8 cellular contexts compared by ENCODE assay signal in the genomic region with DNA sequence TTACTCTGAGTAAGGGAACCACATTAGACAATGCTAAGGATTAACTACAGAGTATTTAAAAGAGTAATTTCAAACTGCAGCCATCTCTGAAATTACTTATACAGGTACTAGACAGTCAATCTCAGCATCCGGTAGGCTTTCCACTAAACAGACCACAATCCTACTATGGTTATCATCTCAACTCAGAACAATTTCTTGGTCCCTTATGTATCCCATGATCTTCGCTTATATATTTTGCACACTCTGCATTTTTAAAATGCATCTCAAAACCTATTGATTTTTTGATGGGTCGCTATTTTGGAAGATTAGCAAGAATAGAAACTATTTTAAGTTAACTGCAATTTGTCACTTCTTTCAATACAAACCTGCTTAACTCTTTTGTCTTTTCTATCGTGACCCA. TPM values are rescaled to one million over a fixed set of nuclear protein-coding genes. Genes with fewer than 3 reads are reported as not detected.
DNase-seq lines count a peak whose midpoint lies in the region; ATAC-seq and TF ChIP-seq lines count a peak whose summit lies in the region.

No MANE protein-coding gene starts in this region.

- peak overlapping the region; percentile 84; the same call in 1 of the 2 replicates for H3K4me3 ChIP-seq in iPS-18c (ENCODE audit: insufficient read depth, low read depth, low read length)
- peak overlapping the region; percentile 93 for H3K4me3 ChIP-seq in suprapubic skin

- TF ChIP-seq EP300 in suprapubic skin (IDR thresholded peaks at IDR 0.05) = no peak

- H3K9me3 Mint-ChIP-seq in activated CD4-positive, alpha-beta T cell treated with anti-CD3 and anti-CD28 coated beads, Interleukin-2, amount 10 ng/mL, durations not matched to agents 24 days and 14 days = no peaks in the 10 kb centered on the region
- H3K9me3 Mint-ChIP-seq in activated CD4-positive, alpha-beta memory T cell treated with anti-CD3 and anti-CD28 coated beads for 36 hours = no peaks in the 10 kb centered on the region

- ATAC-seq in GM21619 (IDR thresholded peaks at IDR 0.05; ENCODE audit: unreplicated experiment) = no peak

- CTCF ChIA-PET in activated CD4-positive, alpha-beta memory T cell treated with anti-CD3 and anti-CD28 coated beads for 36 hours (lab: Charles Lee) = interaction anchor here (0.7 to 1.4 kb wide), 3 partner anchors 11 to 99 kb away, joined by 3 to 4 read pairs (median 3); no protein-coding TSS in a partner anchor

- WGBS in suprapubic skin = 24% methylated on average over 4 of the region's 4 CpGs

- H3K27me3 Mint-ChIP-seq in activated CD4-positive, alpha-beta T cell treated with anti-CD3 and anti-CD28 coated beads, Interleukin-2, amount 10 ng/mL, durations not matched to agents 24 days and 14 days = peaks cover 1% of the 10 kb centered on the region
- no peaks in the 10 kb centered on the region for H3K27me3 Mint-ChIP-seq in activated CD4-positive, alpha-beta memory T cell treated with anti-CD3 and anti-CD28 coated beads for 36 hours

- H3K36me3 Mint-ChIP-seq in activated CD4-positive, alpha-beta T cell treated with anti-CD3 and anti-CD28 coated beads, Interleukin-2, amount 10 ng/mL, durations not matched to agents 24 days and 14 days (ENCODE audit: low read depth) = peaks cover 14% of the 10 kb centered on the region
- peaks cover 14% of the 10 kb centered on the region for H3K36me3 Mint-ChIP-seq in activated CD4-positive, alpha-beta memory T cell treated with anti-CD3 and anti-CD28 coated beads for 36 hours

- no peaks in the 10 kb centered on the region for H3K27me3 ChIP-seq in suprapubic skin

- TF ChIP-seq CTCF in suprapubic skin (IDR thresholded peaks at IDR 0.05) = no peak

- no peak for DNase-seq in activated CD4-positive, alpha-beta T cell treated with anti-CD3 and anti-CD28 coated beads, Interleukin-2, amount 10 ng/mL, durations not matched to agents 24 days and 14 days
- DNase-seq in activated CD4-positive, alpha-beta T cell treated with anti-CD3 and anti-CD28 coated beads for 1 hour = no peak
- no peak for DNase-seq in activated CD4-positive, alpha-beta memory T cell treated with anti-CD3 and anti-CD28 coated beads for 36 hours
- DNase-seq in suprapubic skin (ENCODE audit: low spot score in 2 of 2) (no peak), NCI-H1694 (lab: John Stamatoyannopoulos, UW) (no peak), hippocampal formation (lab: John Stamatoyannopoulos, UW) (no peak)

- POLR2A ChIA-PET in activated CD4-positive, alpha-beta memory T cell treated with anti-CD3 and anti-CD28 coated beads for 36 hours (lab: Charles Lee) = no interaction called here

- peaks cover 52% of the 10 kb centered on the region for H3K4me1 Mint-ChIP-seq in activated CD4-positive, alpha-beta T cell treated with anti-CD3 and anti-CD28 coated beads, Interleukin-2, amount 10 ng/mL, durations not matched to agents 24 days and 14 days
- H3K4me1 Mint-ChIP-seq in activated CD4-positive, alpha-beta memory T cell treated with anti-CD3 and anti-CD28 coated beads for 36 hours (ENCODE audit: low read depth) = peaks cover 51% of the 10 kb centered on the region

- H3K27ac ChIP-seq in suprapubic skin = peak overlapping the region; percentile 99

- peaks cover 59% of the 10 kb centered on the region for H3K4me1 ChIP-seq in suprapubic skin

- H3K36me3 ChIP-seq in suprapubic skin = peaks cover 8% of the 10 kb centered on the region

- H3K9me3 ChIP-seq in iPS-18c (ENCODE audit: control insufficient read depth, insufficient read depth, low read length) = no peaks in the 10 kb centered on the region
- no peaks in the 10 kb centered on the region for H3K9me3 ChIP-seq in suprapubic skin

- peak overlapping the region; percentile 89 for H3K27ac Mint-ChIP-seq in activated CD4-positive, alpha-beta T cell treated with anti-CD3 and anti-CD28 coated beads, Interleukin-2, amount 10 ng/mL, durations not matched to agents 24 days and 14 days
- H3K27ac Mint-ChIP-seq in activated CD4-positive, alpha-beta memory T cell treated with anti-CD3 and anti-CD28 coated beads for 36 hours = peak overlapping the region; percentile 91

- intact Hi-C loops in activated CD4-positive, alpha-beta T cell treated with anti-CD3 and anti-CD28 coated beads, Interleukin-2, amount 10 ng/mL, durations not matched to agents 24 days and 14 days (cut with micrococcal nuclease) = loop anchor here (2.0 to 10.0 kb wide), 7 partner anchors 59 to 914 kb away; a partner anchor contains a TSS
- intact Hi-C loops in activated CD4-positive, alpha-beta memory T cell treated with anti-CD3 and anti-CD28 coated beads for 36 hours (cut with micrococcal nuclease) = loop anchor here (1.0 to 10.0 kb wide), 10 partner anchors 16 to 1174 kb away; a partner anchor contains a TSS

- TF ChIP-seq POLR2A in suprapubic skin (IDR thresholded peaks at IDR 0.05) = no peak

- H3K4me3 Mint-ChIP-seq in activated CD4-positive, alpha-beta T cell treated with anti-CD3 and anti-CD28 coated beads, Interleukin-2, amount 10 ng/mL, durations not matched to agents 24 days and 14 days = peak overlapping the region; percentile 94
- peak overlapping the region; percentile 95 for H3K4me3 Mint-ChIP-seq in activated CD4-positive, alpha-beta memory T cell treated with anti-CD3 and anti-CD28 coated beads for 36 hours

RNA-seq across cellular contexts. Expression of a gene that starts 1.4 kb away (rescaled TPM):
- total RNA-seq in activated CD4-positive, alpha-beta T cell treated with anti-CD3 and anti-CD28 coated beads, Interleukin-2, amount 10 ng/mL, durations not matched to agents 24 days and 14 days = 52.8 and 56.0 TPM in 2 replicates
- 10 to 100 TPM; 39.3 to 44.5 TPM for total RNA-seq in activated CD4-positive, alpha-beta memory T cell treated with anti-CD3 and anti-CD28 coated beads for 36 hours
- total RNA-seq in suprapubic skin = 100 to 1,000 TPM in 3 of 4 donors, 10 to 100 TPM in 1; 82.3 to 153 (median 113) TPM
